8 cellular contexts compared by ENCODE assay signal in genomic region chr7:77327067-77327931, GRCh38.
DNase-seq lines count a peak whose midpoint lies in the region; ATAC-seq and TF ChIP-seq lines count a peak whose summit lies in the region.

No MANE protein-coding gene starts in this region.

- H3K4ac ChIP-seq in H9 (ENCODE audit: low read depth, low read length), result no peak overlapping the region

- no peak overlapping the region for H3K14ac ChIP-seq in H9 (ENCODE audit: insufficient read depth, low read length)

- no peak overlapping the region for H3K9ac ChIP-seq in H9 (ENCODE audit: extremely low read depth, insufficient read length, low read length)

- H3K56ac ChIP-seq in H9 (ENCODE audit: insufficient read length, low read depth, low read length), result no peak overlapping the region

- no peak overlapping the region for H4K8ac ChIP-seq in H9 (replicated peaks; ENCODE audit: insufficient read length, low read depth, low read length)

- H3K9me3 ChIP-seq in H9 (ENCODE audit: control insufficient read depth, low read depth, low read length), result no peaks in the 10 kb centered on the region

- no peak overlapping the region for H3K23ac ChIP-seq in H9 (ENCODE audit: insufficient read length, low read depth, low read length)

- H4K91ac ChIP-seq in H9 (ENCODE audit: insufficient read length, low read depth, low read length), result no peak overlapping the region

- H3K18ac ChIP-seq in H9 (ENCODE audit: insufficient read length, low read depth, low read length), result no peak overlapping the region

- H2AK5ac ChIP-seq in H9 (ENCODE audit: insufficient read length, low read length), result no peak overlapping the region

- no peaks in the 10 kb centered on the region for H3K27me3 ChIP-seq in H9 (ENCODE audit: insufficient read depth, low read length)

- H3T11ph ChIP-seq in H9 (ENCODE audit: low read length), result no peak overlapping the region

- no peaks in the 10 kb centered on the region for H3K27me3 Mint-ChIP-seq in H9 (ENCODE audit: low read depth)

- no peak for TF ChIP-seq CTCF in omental fat pad (IDR thresholded peaks at IDR 0.05)
- no peak for TF ChIP-seq CTCF in H9 (conservative IDR thresholded peaks at IDR 0.05)

- H2BK12ac ChIP-seq in H9 (ENCODE audit: insufficient read length, low read depth, low read length), result no peak overlapping the region

- no peak overlapping the region for H2BK5ac ChIP-seq in H9 (ENCODE audit: insufficient read length, low read length)

- H2BK15ac ChIP-seq in H9 (ENCODE audit: low read depth, low read length), result no peak overlapping the region

- ATAC-seq in omental fat pad (ENCODE audit: low FRiP score) (peak; percentile 59), HG03520 (IDR thresholded peaks at IDR 0.05; ENCODE audit: unreplicated experiment) (no peak), GM21619 (IDR thresholded peaks at IDR 0.05; ENCODE audit: unreplicated experiment) (no peak)

- H3K36me3 Mint-ChIP-seq in H9 (ENCODE audit: insufficient read depth in 1 of 3, low read depth in 3 of 3), result no peaks in the 10 kb centered on the region

- no peak overlapping the region for H3K4me2 ChIP-seq in H9 (ENCODE audit: insufficient read depth, insufficient read length, low read length)

- H2BK20ac ChIP-seq in H9 (ENCODE audit: low read depth, low read length, poor library complexity, severe bottlenecking), result no peak overlapping the region

- H4K20me1 ChIP-seq in H9 (ENCODE audit: control insufficient read depth, insufficient read depth, insufficient read length), result no peaks in the 10 kb centered on the region

- H3K27ac ChIP-seq in epithelial cell of prostate (peak overlapping the region; percentile 57), H9 (ENCODE audit: insufficient read length, low read depth, low read length) (no peak overlapping the region)

- H3K23me2 ChIP-seq in H9 (ENCODE audit: insufficient read length, low read depth, low read length, poor library complexity, severe bottlenecking), result no peaks in the 10 kb centered on the region

- no peaks in the 10 kb centered on the region for H3K4me1 ChIP-seq in H9 (ENCODE audit: insufficient read depth, low read length)

- H3K4me1 Mint-ChIP-seq in H9, result peaks cover 19 to 21% of the 10 kb centered on the region in 2 experiments

- peak; percentile 89 for DNase-seq in EH (ENCODE audit: low read depth)
- peak; percentile 99 to 100 for DNase-seq in NOMO-1 (lab: John Stamatoyannopoulos, UW; ENCODE audit: unreplicated experiment in 2 of 2)
- DNase-seq in epithelial cell of prostate (ENCODE audit: low read depth, low spot score), result peak; percentile 74
- DNase-seq in omental fat pad (ENCODE audit: low spot score), result peak; percentile 33
- DNase-seq in stimulated activated naive CD4-positive, alpha-beta T cell (lab: John Stamatoyannopoulos, UW), result no peak
- no peak for DNase-seq in H9

- no peak overlapping the region for H3K27ac Mint-ChIP-seq in H9

- H2BK120ac ChIP-seq in H9 (ENCODE audit: low read depth, low read length, poor library complexity, severe bottlenecking), result no peak overlapping the region

- no peaks in the 10 kb centered on the region for H3K79me1 ChIP-seq in H9 (ENCODE audit: insufficient read depth, low read depth, low read length, poor library complexity, severe bottlenecking)

- H3K9me3 Mint-ChIP-seq in H9, result no peaks in the 10 kb centered on the region

- no peak overlapping the region; a peak in 1 of 5 replicates for H3K4me3 Mint-ChIP-seq in H9

- H4K5ac ChIP-seq in H9 (ENCODE audit: insufficient read length, low read depth, low read length), result no peak overlapping the region

- WGBS in H9 (ENCODE audit: extremely low coverage, insufficient read length, low lambda C conversion rate), result no CpG with 5 or more reads among the region's 12 CpGs

- H3K79me2 ChIP-seq in H9 (ENCODE audit: insufficient read depth, low read length), result no peaks in the 10 kb centered on the region

- no peak overlapping the region for H2AFZ ChIP-seq in H9 (ENCODE audit: low read length)

Comparison
In these comparisons a context has a peak if more than half of its experiments do, and no peak if none do; other contexts are left out.
1. DNase-seq: peak in EH (single experiment), NOMO-1 (2 of 2), epithelial cell of prostate (single experiment) and omental fat pad (single experiment); none in stimulated activated naive CD4-positive, alpha-beta T cell (0 of 6) and H9 (single experiment).